11 cellular contexts compared by ENCODE assay signal in genomic region chr6:4581468-4582420, GRCh38.
DNase-seq lines count a peak whose midpoint lies in the region; ATAC-seq and TF ChIP-seq lines count a peak whose summit lies in the region.
"Had no signal": no experiment of that assay in that cellular context is flagged by ENCODE, and none has a peak within 500 bp of the region (broad histone marks: within the 10 kb centered on the region; RNA-seq: fewer than 3 reads in every experiment).

No MANE protein-coding gene starts in this region.

- ATAC-seq in HG03342 (IDR thresholded peaks at IDR 0.05; ENCODE audit: unreplicated experiment) (no peak), GM21360 (IDR thresholded peaks at IDR 0.05; ENCODE audit: unreplicated experiment) (no peak), HG02840 (IDR thresholded peaks at IDR 0.05; ENCODE audit: low FRiP score, unreplicated experiment) (no peak)
- ATAC-seq: CD8-positive, alpha-beta T cell had no signal

- DNase-seq in AG08396 (ENCODE audit: low spot score) (peak; percentile 84), fibroblast of gingiva (ENCODE audit: low read depth) (peak; percentile 93), myocyte (ENCODE audit: low read depth) (peak; percentile 78), HPDE6-E6E7 (ENCODE audit: extremely low spot score) (no peak)
- DNase-seq: CD8-positive, alpha-beta T cell; immature natural killer cell; NCI-H1694 treated with DMSO at 0.1 percent for 48 hours had no signal

TF ChIP-seq in PFSK-1, 5 proteins besides CTCF, POLR2A, EP300 and RAD21:
- no peak for TF ChIP-seq POLR2AphosphoS5 (IDR thresholded peaks at IDR 0.05; ENCODE audit: low read depth, low read length)
- no peak for TF ChIP-seq REST (IDR thresholded peaks at IDR 0.05; ENCODE audit: insufficient read depth in 1 of 2, low read depth in 2 of 2, low read length in 2 of 2)
- no peak for TF ChIP-seq SIN3A (IDR thresholded peaks at IDR 0.05; ENCODE audit: borderline replicate concordance, insufficient read depth, low read length)
- peak; percentile 51 for TF ChIP-seq FOXP2 (optimal IDR thresholded peaks at IDR 0.05; ENCODE audit: borderline replicate concordance, extremely low read depth, extremely low read length, insufficient read depth)
